In the genomic region with DNA sequence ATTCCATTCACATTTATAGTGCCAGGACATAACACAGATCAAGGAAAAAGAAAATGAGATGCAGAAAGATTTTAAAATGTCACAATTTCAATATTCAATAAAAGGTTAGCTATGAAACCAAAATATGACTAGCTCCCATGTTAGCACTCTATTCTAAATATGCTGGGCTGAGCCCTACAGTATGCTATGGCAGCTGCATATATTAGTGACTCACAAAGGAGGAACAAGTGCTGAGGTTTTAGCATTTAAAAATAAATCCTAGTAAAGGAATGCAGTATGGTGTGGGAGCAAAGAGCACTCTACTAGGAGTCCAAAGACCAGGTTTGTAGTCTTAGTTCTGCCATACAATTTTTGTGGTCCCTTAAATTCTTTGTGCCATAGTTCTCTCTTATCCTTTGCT, we compare ENCODE assay signal across 20 cellular contexts.
"Had no signal": no experiment of that assay in that cellular context is flagged by ENCODE, and none has a peak within 500 bp of the region (broad histone marks: within the 10 kb centered on the region; RNA-seq: fewer than 3 reads in every experiment).

No MANE protein-coding gene starts in this region.

- H3K27ac Mint-ChIP-seq: naive B cell; neural progenitor cell; progenitor cell of endocrine pancreas; stimulated activated naive CD8-positive, alpha-beta T cell treated with anti-CD3 and anti-CD28 coated beads, Interleukin-15, Interleukin-2, amounts not matched to agents 100 ng/mL and 50 ng/mL, for 24 hours; T-cell had no signal

- ATAC-seq: left lung, SK-N-SH treated with all-trans-retinoic acid at 6 μM for 48 hours, T-cell had no signal

- H3K4me3 Mint-ChIP-seq: central memory CD8-positive, alpha-beta T cell; naive B cell; neural progenitor cell; stimulated activated naive CD8-positive, alpha-beta T cell treated with anti-CD3 and anti-CD28 coated beads, Interleukin-15, Interleukin-2, amounts not matched to agents 100 ng/mL and 50 ng/mL, for 24 hours; T-cell had no signal

- H3K9me3 Mint-ChIP-seq: central memory CD8-positive, alpha-beta T cell; naive B cell; neural progenitor cell; stimulated activated naive CD8-positive, alpha-beta T cell treated with anti-CD3 and anti-CD28 coated beads, Interleukin-15, Interleukin-2, amounts not matched to agents 100 ng/mL and 50 ng/mL, for 24 hours; T-cell had no signal

- H3K27me3 Mint-ChIP-seq: central memory CD8-positive, alpha-beta T cell; naive B cell; progenitor cell of endocrine pancreas; stimulated activated naive CD8-positive, alpha-beta T cell treated with anti-CD3 and anti-CD28 coated beads, Interleukin-15, Interleukin-2, amounts not matched to agents 100 ng/mL and 50 ng/mL, for 24 hours; T-cell had no signal

- FAIRE-seq: frontal cortex, keratinocyte had no signal

- DNase-seq: activated CD4-positive, CD25-positive, alpha-beta regulatory T cell treated with anti-CD3 and anti-CD28 coated beads, Interleukin-2, amount 50 U/mL, for 72 hours; activated CD8-positive, alpha-beta memory T cell treated with anti-CD3 and anti-CD28 coated beads for 24 hours; activated CD8-positive, alpha-beta memory T cell treated with anti-CD3 and anti-CD28 coated beads, Interleukin-2, amount 50 U/mL, for 48 hours; aorta; colonic mucosa; hypothalamus; left lung; mammary epithelial cell; midbrain; naive B cell; stimulated activated CD4-positive, alpha-beta T cell treated with anti-CD3 and anti-CD28 coated beads, Interleukin-2, amount 100 ng/mL, for 24 hours; T-cell; trophoblast cell had no signal

- H3K4me1 Mint-ChIP-seq: neural progenitor cell had no signal
